Comparison of ENCODE assay signal across 20 cellular contexts in genomic region chr9:112084334-112084733, GRCh38.
"Had no signal": no experiment of that assay in that cellular context is flagged by ENCODE, and none has a peak within 500 bp of the region (broad histone marks: within the 10 kb centered on the region; RNA-seq: fewer than 3 reads in every experiment).

No MANE protein-coding gene starts in this region.

- H3K4me1 Mint-ChIP-seq: central memory CD8-positive, alpha-beta T cell; nephron progenitor cell; stimulated activated effector memory CD8-positive, alpha-beta T cell treated with anti-CD3 and anti-CD28 coated beads, Interleukin-12 subunit alpha, Interleukin-12 subunit beta, amount 100 ng/mL, for 72 hours had no signal

- DNase-seq: activated CD4-positive, alpha-beta T cell treated with anti-CD3 and anti-CD28 coated beads, Interleukin-2, amount 50 U/mL, for 4 hours; activated T-cell treated with anti-CD3 and anti-CD28 coated beads for 4 hours; aorta; effector CD8-positive, alpha-beta T cell; foreskin melanocyte; hypothalamus; islet precursor cell; midbrain; nephron progenitor cell; nucleus accumbens; sigmoid colon; stimulated activated CD4-positive, alpha-beta T cell treated with anti-CD3 and anti-CD28 coated beads, Interleukin-4, amount 100 ng/mL, for 24 hours; T-helper 2 cell; upper lobe of right lung had no signal

- H3K4me3 ChIP-seq: coronary artery, lung, sigmoid colon, thoracic aorta, upper lobe of right lung had no signal

- H3K9me3 Mint-ChIP-seq: activated T-helper 1 cell treated with anti-CD3 and anti-CD28 coated beads, Interleukin-12 subunit alpha, Interleukin-12 subunit beta, Interleukin-2, Interleukin-4 antibody, amounts not matched to agents 30 ng/mL and 10 ng/mL and 1 ng/mL, durations not matched to agents 14 hours and 24 hours and 36 hours; central memory CD8-positive, alpha-beta T cell; stimulated activated effector memory CD8-positive, alpha-beta T cell treated with anti-CD3 and anti-CD28 coated beads, Interleukin-12 subunit alpha, Interleukin-12 subunit beta, amount 100 ng/mL, for 72 hours had no signal

- H3K27me3 ChIP-seq: sigmoid colon, upper lobe of right lung had no signal

- H3K36me3 Mint-ChIP-seq: stimulated activated effector memory CD8-positive, alpha-beta T cell treated with anti-CD3 and anti-CD28 coated beads, Interleukin-12 subunit alpha, Interleukin-12 subunit beta, amount 100 ng/mL, for 72 hours had no signal

- H3K27ac Mint-ChIP-seq: activated T-helper 1 cell treated with anti-CD3 and anti-CD28 coated beads, Interleukin-12 subunit alpha, Interleukin-12 subunit beta, Interleukin-2, Interleukin-4 antibody, amounts not matched to agents 30 ng/mL and 10 ng/mL and 1 ng/mL, durations not matched to agents 14 hours and 24 hours and 36 hours; nephron progenitor cell; stimulated activated effector memory CD8-positive, alpha-beta T cell treated with anti-CD3 and anti-CD28 coated beads, Interleukin-12 subunit alpha, Interleukin-12 subunit beta, amount 100 ng/mL, for 72 hours had no signal

- H3K4me3 Mint-ChIP-seq: activated T-helper 1 cell treated with anti-CD3 and anti-CD28 coated beads, Interleukin-12 subunit alpha, Interleukin-12 subunit beta, Interleukin-2, Interleukin-4 antibody, amounts not matched to agents 30 ng/mL and 10 ng/mL and 1 ng/mL, durations not matched to agents 14 hours and 24 hours and 36 hours; central memory CD8-positive, alpha-beta T cell; nephron progenitor cell; stimulated activated effector memory CD8-positive, alpha-beta T cell treated with anti-CD3 and anti-CD28 coated beads, Interleukin-12 subunit alpha, Interleukin-12 subunit beta, amount 100 ng/mL, for 72 hours had no signal

- H3K36me3 ChIP-seq: sigmoid colon, thoracic aorta, upper lobe of right lung had no signal

- H3K27ac ChIP-seq: coronary artery, sigmoid colon, thoracic aorta, upper lobe of right lung had no signal

- H3K9me3 ChIP-seq: sigmoid colon, thoracic aorta, upper lobe of right lung had no signal

- ATAC-seq: stimulated activated effector memory CD8-positive, alpha-beta T cell treated with anti-CD3 and anti-CD28 coated beads, Interleukin-12 subunit alpha, Interleukin-12 subunit beta, amount 100 ng/mL, for 72 hours; upper lobe of right lung had no signal

- H3K4me1 ChIP-seq: sigmoid colon, upper lobe of right lung had no signal

- H3K27me3 Mint-ChIP-seq: central memory CD8-positive, alpha-beta T cell had no signal
